ENCODE assay signal across 1 cellular context in genomic region chr9:131722260-131722659, GRCh38.
TF ChIP-seq lines count a peak whose summit lies in the region.

No MANE protein-coding gene starts in this region.

TF ChIP-seq in HepG2, 621 proteins besides CTCF, POLR2A, EP300 and RAD21 (continued from another document):
- TF ChIP-seq ZHX2 (IDR thresholded peaks at IDR 0.05; ENCODE audit: low read depth) (no peak), ZHX2 (CRISPR knock-in tag; IDR thresholded peaks at IDR 0.05; ENCODE audit: borderline replicate concordance) (no peak), SIX1 (CRISPR knock-in tag; IDR thresholded peaks at IDR 0.05; ENCODE audit: borderline replicate concordance) (no peak), PRDM4 (CRISPR knock-in tag; IDR thresholded peaks at IDR 0.05; ENCODE audit: borderline replicate concordance) (no peak), SP5 (CRISPR knock-in tag; IDR thresholded peaks at IDR 0.05; ENCODE audit: borderline replicate concordance, low read depth) (no peak), ZNF549 (CRISPR knock-in tag; IDR thresholded peaks at IDR 0.05) (no peak), ZSCAN9 (CRISPR knock-in tag; IDR thresholded peaks at IDR 0.05; ENCODE audit: borderline replicate concordance) (no peak), ZNF280D (CRISPR knock-in tag; IDR thresholded peaks at IDR 0.05) (no peak), ASH2L (IDR thresholded peaks at IDR 0.05; ENCODE audit: insufficient read length, low read depth, low read length) (no peak), REL (CRISPR knock-in tag; conservative IDR thresholded peaks at IDR 0.05) (no peak), KIAA2018 (CRISPR knock-in tag; IDR thresholded peaks at IDR 0.05; ENCODE audit: borderline replicate concordance) (no peak), ZNF142 (CRISPR knock-in tag; IDR thresholded peaks at IDR 0.05) (no peak), ZSCAN22 (CRISPR knock-in tag; IDR thresholded peaks at IDR 0.05) (no peak), PHB2 (IDR thresholded peaks at IDR 0.05; ENCODE audit: partially characterized antibody) (no peak), SMAD9 (CRISPR knock-in tag; IDR thresholded peaks at IDR 0.05) (no peak), ADNP (CRISPR knock-in tag; IDR thresholded peaks at IDR 0.05) (no peak)
